ENCODE assay signal across 15 cellular contexts in genomic region chr5:126562823-126563222, GRCh38. TPM values are rescaled to one million over a fixed set of nuclear protein-coding genes. Genes with fewer than 3 reads are reported as not detected.
DNase-seq lines count a peak whose midpoint lies in the region; ATAC-seq lines count a peak whose summit lies in the region.
"Had no signal": no experiment of that assay in that cellular context is flagged by ENCODE, and none has a peak within 500 bp of the region (broad histone marks: within the 10 kb centered on the region; RNA-seq: fewer than 3 reads in every experiment).

No MANE protein-coding gene starts in this region.

- no peaks in the 10 kb centered on the region for H3K9me3 Mint-ChIP-seq in natural killer cell treated with Interleukin-12 subunit alpha and Interleukin-12 subunit beta and Interleukin-15 and Interleukin-18, amount 100 ng/mL, for 72 hours
- H3K9me3 Mint-ChIP-seq: immature natural killer cell had no signal

- peaks cover 13 to 91% of the 10 kb centered on the region in 2 donors for H3K36me3 ChIP-seq in neuronal stem cell (replicated peaks in 1 of 2; ENCODE audit: control insufficient read depth in 2 of 2, insufficient read depth in 2 of 2, low read length in 2 of 2)

- ATAC-seq in GM18499 (IDR thresholded peaks at IDR 0.05; ENCODE audit: insufficient read depth, unreplicated experiment) (peak; percentile 97), GM19452 (IDR thresholded peaks at IDR 0.05; ENCODE audit: unreplicated experiment) (peak; percentile 92), HG02798 (IDR thresholded peaks at IDR 0.05; ENCODE audit: poor library complexity, unreplicated experiment) (peak; percentile 87), HG03432 (IDR thresholded peaks at IDR 0.05; ENCODE audit: unreplicated experiment) (peak; percentile 98)
- no peak for ATAC-seq in natural killer cell treated with Interleukin-12 subunit alpha and Interleukin-12 subunit beta and Interleukin-15 and Interleukin-18, amount 100 ng/mL, for 72 hours
- ATAC-seq: sciatic nerve had no signal

- no peaks in the 10 kb centered on the region for H3K4me1 ChIP-seq in neuronal stem cell (ENCODE audit: control insufficient read depth in 2 of 2, insufficient read depth in 1 of 2, low read depth in 1 of 2, low read length in 2 of 2)

- no peak overlapping the region for H2AFZ ChIP-seq in neuronal stem cell (ENCODE audit: low read length)

- H3K36me3 Mint-ChIP-seq in natural killer cell treated with Interleukin-12 subunit alpha and Interleukin-12 subunit beta and Interleukin-15 and Interleukin-18, amount 100 ng/mL, for 72 hours = no peaks in the 10 kb centered on the region
- H3K36me3 Mint-ChIP-seq: immature natural killer cell had no signal

- H3K4ac ChIP-seq in neuronal stem cell (ENCODE audit: low read length) = no peak overlapping the region

- no peak overlapping the region for H2BK120ac ChIP-seq in neuronal stem cell (ENCODE audit: low read depth, low read length)

- H3K27me3 Mint-ChIP-seq in natural killer cell treated with Interleukin-12 subunit alpha and Interleukin-12 subunit beta and Interleukin-15 and Interleukin-18, amount 100 ng/mL, for 72 hours = no peaks in the 10 kb centered on the region

- no peak overlapping the region for H3K9ac ChIP-seq in neuronal stem cell (ENCODE audit: low read depth, low read length, poor library complexity)

- DNase-seq in natural killer cell treated with Interleukin-12 subunit alpha and Interleukin-12 subunit beta and Interleukin-15 and Interleukin-18, amount 100 ng/mL, for 72 hours (ENCODE audit: low spot score) = no peak
- DNase-seq in H4 (ENCODE audit: low spot score) = no peak
- DNase-seq in neuronal stem cell (ENCODE audit: low spot score) = no peak
- DNase-seq in NCI-H2107 treated with DMSO at 0.1 percent for 48 hours (lab: John Stamatoyannopoulos, UW; ENCODE audit: unreplicated experiment) = no peak
- DNase-seq: ACHN, DMS 273 treated with DMSO at 0.1 percent for 48 hours, immature natural killer cell, NCI-H1105 treated with DMSO at 0.1 percent for 48 hours, thyroid gland had no signal

- H3K27ac ChIP-seq in neuronal stem cell (replicated peaks; ENCODE audit: low read length) = no peak overlapping the region
- H3K27ac ChIP-seq: coronary artery, thyroid gland had no signal

- no peak overlapping the region for H2AK5ac ChIP-seq in neuronal stem cell (ENCODE audit: low read depth, low read length)

- no peak overlapping the region for H3K4me3 Mint-ChIP-seq in natural killer cell treated with Interleukin-12 subunit alpha and Interleukin-12 subunit beta and Interleukin-15 and Interleukin-18, amount 100 ng/mL, for 72 hours
- H3K4me3 Mint-ChIP-seq: immature natural killer cell had no signal

- H3K4me3 ChIP-seq in neuronal stem cell (ENCODE audit: low read length in 2 of 2) = no peak overlapping the region
- H3K4me3 ChIP-seq: coronary artery, thyroid gland had no signal

- no peaks in the 10 kb centered on the region for H3K27me3 ChIP-seq in neuronal stem cell (ENCODE audit: control insufficient read depth in 3 of 3, insufficient read depth in 3 of 3, low read depth in 1 of 3, low read length in 3 of 3)
- H3K27me3 ChIP-seq: thyroid gland had no signal

- H2BK12ac ChIP-seq in neuronal stem cell (ENCODE audit: low read length) = no peak overlapping the region

- no peak overlapping the region for H2BK15ac ChIP-seq in neuronal stem cell (ENCODE audit: low read length)

- no peak overlapping the region for H3K14ac ChIP-seq in neuronal stem cell (ENCODE audit: low read length)

- H3K4me2 ChIP-seq in neuronal stem cell (ENCODE audit: insufficient read depth, low read length, poor library complexity, severe bottlenecking) = no peak overlapping the region

- no peak overlapping the region for H3K18ac ChIP-seq in neuronal stem cell (ENCODE audit: low read length)

- no peaks in the 10 kb centered on the region for H3K4me1 Mint-ChIP-seq in natural killer cell treated with Interleukin-12 subunit alpha and Interleukin-12 subunit beta and Interleukin-15 and Interleukin-18, amount 100 ng/mL, for 72 hours (ENCODE audit: low read depth in 2 of 2)
- H3K4me1 Mint-ChIP-seq: immature natural killer cell had no signal

- no peak overlapping the region for H3K27ac Mint-ChIP-seq in natural killer cell treated with Interleukin-12 subunit alpha and Interleukin-12 subunit beta and Interleukin-15 and Interleukin-18, amount 100 ng/mL, for 72 hours
- H3K27ac Mint-ChIP-seq: immature natural killer cell had no signal

- H3K9me3 ChIP-seq in neuronal stem cell (replicated peaks in 1 of 2; ENCODE audit: control insufficient read depth in 2 of 2, insufficient read depth in 1 of 2, low read depth in 1 of 2, low read length in 2 of 2) = no peaks in the 10 kb centered on the region
- H3K9me3 ChIP-seq: thyroid gland had no signal

- H3K79me1 ChIP-seq in neuronal stem cell (ENCODE audit: low read depth, low read length) = no peaks in the 10 kb centered on the region

- 100% methylated on average over 1 of the region's 2 CpGs; no CpG with 5 or more reads in 1 of the 2 donors for WGBS in neuronal stem cell (ENCODE audit: extremely low coverage in 2 of 2, insufficient read length in 2 of 2, insufficient replicate concordance in 1 of 2), 2 donors

- H3K23ac ChIP-seq in neuronal stem cell (ENCODE audit: low read depth, low read length, poor library complexity) = no peak overlapping the region

- no peak overlapping the region for H4K8ac ChIP-seq in neuronal stem cell (ENCODE audit: low read depth, low read length)

- H2BK5ac ChIP-seq in neuronal stem cell (ENCODE audit: low read length) = no peak overlapping the region

- H4K91ac ChIP-seq in neuronal stem cell (ENCODE audit: low read depth, low read length, poor library complexity) = no peak overlapping the region

RNA-seq across cellular contexts. Expression of gene ALDH7A1, which starts 32.2 kb away (rescaled TPM):
- total RNA-seq in natural killer cell treated with Interleukin-12 subunit alpha and Interleukin-12 subunit beta and Interleukin-15 and Interleukin-18, amount 100 ng/mL, for 72 hours = 1 to 10 TPM in 1 of 2 donors, under 1 TPM in 1; 0.81 to 1.2 TPM
- total RNA-seq in H4 (2014; rRNA removed; shearing (Covaris generic)) = 16.4 and 31.5 TPM in 2 replicates
- 126 TPM for polyA plus RNA-seq in neuronal stem cell (2013, experiment 1 of 2)
- polyA plus RNA-seq in neuronal stem cell (2013, experiment 2 of 2) = 128 TPM

RNA-seq across cellular contexts. Expression of gene PHAX, which starts 37.9 kb away (rescaled TPM):
- 10 to 100 TPM; 31.5 to 37.7 TPM for total RNA-seq in natural killer cell treated with Interleukin-12 subunit alpha and Interleukin-12 subunit beta and Interleukin-15 and Interleukin-18, amount 100 ng/mL, for 72 hours
- total RNA-seq in H4 (2014; rRNA removed; shearing (Covaris generic)) = 75.1 and 90.0 TPM in 2 replicates
- 26.4 TPM for polyA plus RNA-seq in neuronal stem cell (2013, experiment 1 of 2)
- polyA plus RNA-seq in neuronal stem cell (2013, experiment 2 of 2) = 26.2 TPM

Comparison
In these comparisons a context has a peak if more than half of its experiments do, and no peak if none do; other contexts are left out.
1. ATAC-seq: peak in GM18499 (single experiment), GM19452 (single experiment), HG02798 (single experiment) and HG03432 (single experiment); none in natural killer cell treated with Interleukin-12 subunit alpha and Interleukin-12 subunit beta and Interleukin-15 and Interleukin-18, amount 100 ng/mL, for 72 hours (0 of 2).